ENCODE assay signal across 10 cellular contexts in genomic region chr3:39641210-39641718, GRCh38.
"Had no signal": no experiment of that assay in that cellular context is flagged by ENCODE, and none has a peak within 500 bp of the region (broad histone marks: within the 10 kb centered on the region; RNA-seq: fewer than 3 reads in every experiment).

No MANE protein-coding gene starts in this region.

- DNase-seq: activated B cell treated with CpG ODN at 0.5 μM for 24 hours; activated CD4-positive, alpha-beta T cell treated with anti-CD3 and anti-CD28 coated beads, Interleukin-2, amount 50 U/mL, for 4 hours; activated naive CD4-positive, alpha-beta T cell; aorta; erythroblast; midbrain; stimulated activated CD4-positive, alpha-beta T cell treated with anti-CD3 and anti-CD28 coated beads, Interleukin-2, amount 100 ng/mL, for 24 hours; stimulated activated naive CD4-positive, alpha-beta T cell treated with Interleukin-2 at 50 U/mL for 16 hours had no signal

- H3K4me3 ChIP-seq: coronary artery had no signal

- H3K27ac ChIP-seq: coronary artery had no signal

- ATAC-seq: left lobe of liver had no signal
